Comparison of ENCODE assay signal across 22 cellular contexts in the genomic region with DNA sequence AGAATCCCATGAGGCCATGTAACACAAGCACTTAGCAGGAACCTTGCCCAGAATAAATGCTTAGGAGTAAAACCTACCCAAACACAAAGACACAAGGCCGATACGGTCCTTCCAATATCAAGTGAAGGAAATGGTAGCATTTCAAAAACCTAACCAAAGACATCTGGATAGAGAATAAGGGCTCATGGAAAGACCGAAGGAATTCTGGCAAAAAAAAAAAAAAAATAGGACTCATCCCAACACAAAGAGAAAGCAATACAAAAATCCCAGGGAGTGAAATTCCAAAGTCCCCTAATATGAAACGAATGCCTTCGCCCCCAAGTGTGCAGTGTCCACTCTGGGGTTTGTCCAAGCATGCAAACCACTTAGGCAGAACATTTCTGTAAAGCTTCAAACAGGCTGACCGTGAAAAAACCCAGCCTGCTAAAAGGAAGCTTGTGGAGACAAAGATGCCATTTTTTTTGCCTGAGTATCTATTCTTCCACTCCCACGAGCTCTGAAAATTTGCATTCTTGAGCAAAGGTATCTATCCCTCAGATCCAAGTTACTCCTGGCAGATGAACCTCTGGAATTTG. TPM values are rescaled to one million over a fixed set of nuclear protein-coding genes. Genes with fewer than 3 reads are reported as not detected.
DNase-seq lines count a peak whose midpoint lies in the region; ATAC-seq and TF ChIP-seq lines count a peak whose summit lies in the region.
"Had no signal": no experiment of that assay in that cellular context is flagged by ENCODE, and none has a peak within 500 bp of the region (broad histone marks: within the 10 kb centered on the region; RNA-seq: fewer than 3 reads in every experiment).

No MANE protein-coding gene starts in this region.

- POLR2A ChIA-PET in CD8-positive, alpha-beta T cell (lab: Charles Lee), result interaction anchor here (0.6 to 2.7 kb wide), 2 partner anchors 11 to 23 kb away, joined by 3 to 14 read pairs; a partner anchor contains a TSS
- POLR2A ChIA-PET in activated CD8-positive, alpha-beta T cell treated with anti-CD3 and anti-CD28 coated beads, Interleukin-2, amount 10 ng/mL, durations not matched to agents 7 days and 5 days (lab: Charles Lee), result interaction anchor here (1.0 to 1.6 kb wide), 3 partner anchors 9 to 29 kb away, joined by 3 to 11 read pairs (median 4); a partner anchor contains a TSS

- no peaks in the 10 kb centered on the region for H3K27me3 ChIP-seq in CD8-positive, alpha-beta T cell (ENCODE audit: insufficient read depth, low read length)
- H3K27me3 ChIP-seq: ovary had no signal

- CTCF ChIA-PET in CD8-positive, alpha-beta T cell (lab: Charles Lee), result interaction anchor here (0.6 to 6.0 kb wide), 6 partner anchors 11 to 109 kb away, joined by 3 to 38 read pairs (median 4); a partner anchor contains a TSS
- CTCF ChIA-PET in activated CD8-positive, alpha-beta T cell treated with anti-CD3 and anti-CD28 coated beads, Interleukin-2, amount 10 ng/mL, durations not matched to agents 7 days and 5 days (lab: Charles Lee), result interaction anchor here (1.0 to 1.1 kb wide), 3 partner anchors 23 to 142 kb away, joined by 3 to 7 read pairs (median 4); no protein-coding TSS in a partner anchor

- no peak overlapping the region for H3K4me3 Mint-ChIP-seq in CD8-positive, alpha-beta T cell
- H3K4me3 Mint-ChIP-seq in activated CD8-positive, alpha-beta T cell treated with anti-CD3 and anti-CD28 coated beads, Interleukin-2, amount 10 ng/mL, durations not matched to agents 7 days and 5 days, result no peak overlapping the region
- H3K4me3 Mint-ChIP-seq: activated CD4-positive, alpha-beta memory T cell treated with anti-CD3 and anti-CD28 coated beads, Interleukin-2, amount 10 ng/mL, durations not matched to agents 7 days and 5 days had no signal

- intact Hi-C loops in CD8-positive, alpha-beta T cell (cut with DNase I, micrococcal nuclease), result no loop called here
- intact Hi-C loops in posterior vena cava (cut with DNase I), result no loop called here

- DNase-seq in CD8-positive, alpha-beta T cell, result no peak
- DNase-seq in activated CD8-positive, alpha-beta T cell treated with anti-CD3 and anti-CD28 coated beads, Interleukin-2, amount 10 ng/mL, durations not matched to agents 7 days and 5 days, result no peak
- DNase-seq in fibroblast of peridontal ligament (ENCODE audit: extremely low read depth) (peak; percentile 74), posterior vena cava (ENCODE audit: low spot score) (peak; percentile 9), SHP77 treated with DMSO at 0.1 percent for 48 hours (lab: John Stamatoyannopoulos, UW) (no peak), NCI-H82 treated with DMSO at 0.1 percent for 48 hours (lab: John Stamatoyannopoulos, UW; ENCODE audit: unreplicated experiment) (no peak)
- DNase-seq: activated CD4-positive, alpha-beta memory T cell treated with anti-CD3 and anti-CD28 coated beads, Interleukin-2, amount 10 ng/mL, durations not matched to agents 7 days and 5 days; AML-193; amygdala; Caco-2; cerebellar nuclear complex; foreskin melanocyte; left cardiac atrium; NCI-H1105 treated with DMSO at 0.1 percent for 48 hours; NCI-H2107; ovary; Right ventricle myocardium superior; stimulated activated CD4-positive, alpha-beta T cell treated with anti-CD3 and anti-CD28 coated beads, Interleukin-4, amount 100 ng/mL, for 1 hour; T-helper 1 cell; WERI-Rb-1 had no signal

- H3K27me3 Mint-ChIP-seq in CD8-positive, alpha-beta T cell (ENCODE audit: low read depth), result no peaks in the 10 kb centered on the region
- no peaks in the 10 kb centered on the region for H3K27me3 Mint-ChIP-seq in activated CD8-positive, alpha-beta T cell treated with anti-CD3 and anti-CD28 coated beads, Interleukin-2, amount 10 ng/mL, durations not matched to agents 7 days and 5 days (ENCODE audit: low read depth)
- H3K27me3 Mint-ChIP-seq: activated CD4-positive, alpha-beta memory T cell treated with anti-CD3 and anti-CD28 coated beads, Interleukin-2, amount 10 ng/mL, durations not matched to agents 7 days and 5 days had no signal

- no peak overlapping the region for H3K27ac ChIP-seq in CD8-positive, alpha-beta T cell (ENCODE audit: low read depth, low read length)
- H3K27ac ChIP-seq: ovary, WERI-Rb-1 had no signal

- no peaks in the 10 kb centered on the region for H3K9me3 Mint-ChIP-seq in CD8-positive, alpha-beta T cell
- no peaks in the 10 kb centered on the region for H3K9me3 Mint-ChIP-seq in activated CD8-positive, alpha-beta T cell treated with anti-CD3 and anti-CD28 coated beads, Interleukin-2, amount 10 ng/mL, durations not matched to agents 7 days and 5 days (ENCODE audit: insufficient read depth)
- H3K9me3 Mint-ChIP-seq: activated CD4-positive, alpha-beta memory T cell treated with anti-CD3 and anti-CD28 coated beads, Interleukin-2, amount 10 ng/mL, durations not matched to agents 7 days and 5 days had no signal

- H3K4me1 Mint-ChIP-seq in CD8-positive, alpha-beta T cell (ENCODE audit: low read depth), result peaks cover 57% of the 10 kb centered on the region
- H3K4me1 Mint-ChIP-seq in activated CD8-positive, alpha-beta T cell treated with anti-CD3 and anti-CD28 coated beads, Interleukin-2, amount 10 ng/mL, durations not matched to agents 7 days and 5 days (ENCODE audit: low read depth), result peaks cover 68% of the 10 kb centered on the region

- H3K4me1 ChIP-seq in CD8-positive, alpha-beta T cell (ENCODE audit: insufficient read depth, low read length), result peaks cover 18% of the 10 kb centered on the region

- H3K36me3 Mint-ChIP-seq in CD8-positive, alpha-beta T cell, result peaks cover 48% of the 10 kb centered on the region
- H3K36me3 Mint-ChIP-seq in activated CD8-positive, alpha-beta T cell treated with anti-CD3 and anti-CD28 coated beads, Interleukin-2, amount 10 ng/mL, durations not matched to agents 7 days and 5 days (ENCODE audit: low read depth), result peaks cover 58% of the 10 kb centered on the region

- no peaks in the 10 kb centered on the region for H3K9me3 ChIP-seq in CD8-positive, alpha-beta T cell (ENCODE audit: low read length)
- H3K9me3 ChIP-seq: Caco-2, ovary had no signal

- no peak for ATAC-seq in CD8-positive, alpha-beta T cell
- ATAC-seq in activated CD8-positive, alpha-beta T cell treated with anti-CD3 and anti-CD28 coated beads, Interleukin-2, amount 10 ng/mL, durations not matched to agents 7 days and 5 days, result no peak
- ATAC-seq in GM18909 (IDR thresholded peaks at IDR 0.05; ENCODE audit: poor library complexity, unreplicated experiment), result no peak
- no peak for ATAC-seq in GM21390 (IDR thresholded peaks at IDR 0.05; ENCODE audit: unreplicated experiment)
- ATAC-seq: left cardiac atrium had no signal

- H3K36me3 ChIP-seq in CD8-positive, alpha-beta T cell (ENCODE audit: insufficient read depth, low read length), result no peaks in the 10 kb centered on the region
- H3K36me3 ChIP-seq: ovary had no signal

- H3K27ac Mint-ChIP-seq in CD8-positive, alpha-beta T cell, result peak overlapping the region; percentile 49
- peak overlapping the region; percentile 5 for H3K27ac Mint-ChIP-seq in activated CD8-positive, alpha-beta T cell treated with anti-CD3 and anti-CD28 coated beads, Interleukin-2, amount 10 ng/mL, durations not matched to agents 7 days and 5 days
- H3K27ac Mint-ChIP-seq: activated CD4-positive, alpha-beta memory T cell treated with anti-CD3 and anti-CD28 coated beads, Interleukin-2, amount 10 ng/mL, durations not matched to agents 7 days and 5 days had no signal

- no peak for TF ChIP-seq CTCF in CD8-positive, alpha-beta T cell (IDR thresholded peaks at IDR 0.05)

- H3K4me3 ChIP-seq in CD8-positive, alpha-beta T cell (ENCODE audit: low read depth, low read length), result no peak overlapping the region
- H3K4me3 ChIP-seq: ovary had no signal

RNA-seq across cellular contexts. Expression of a gene that starts 10.9 kb away (rescaled TPM):
- total RNA-seq in CD8-positive, alpha-beta T cell, result 10 to 100 TPM; 30.0 to 33.0 TPM
- 100 to 1,000 TPM; 102 TPM for total RNA-seq in activated CD8-positive, alpha-beta T cell treated with anti-CD3 and anti-CD28 coated beads, Interleukin-2, amount 10 ng/mL, durations not matched to agents 7 days and 5 days
- total RNA-seq in posterior vena cava, result 10 to 100 TPM; 33.6 to 39.5 TPM

RNA-seq across cellular contexts. Expression of a gene that starts 28.0 kb away (rescaled TPM):
- 10 to 100 TPM; 22.4 TPM for total RNA-seq in CD8-positive, alpha-beta T cell
- total RNA-seq in activated CD8-positive, alpha-beta T cell treated with anti-CD3 and anti-CD28 coated beads, Interleukin-2, amount 10 ng/mL, durations not matched to agents 7 days and 5 days, result 100 to 1,000 TPM; 165 to 175 TPM
- 10 to 100 TPM; 55.9 to 57.4 TPM for total RNA-seq in posterior vena cava

RNA-seq across cellular contexts. Expression of a gene that starts 54.2 kb away (rescaled TPM):
- 10 to 100 TPM; 17.9 to 18.4 TPM for total RNA-seq in CD8-positive, alpha-beta T cell
- 10 to 100 TPM; 74.4 to 76.8 TPM for total RNA-seq in activated CD8-positive, alpha-beta T cell treated with anti-CD3 and anti-CD28 coated beads, Interleukin-2, amount 10 ng/mL, durations not matched to agents 7 days and 5 days
- total RNA-seq in posterior vena cava, result 10 to 100 TPM; 23.8 to 25.2 TPM

Comparison
In these comparisons a context has a peak if more than half of its experiments do, and no peak if none do; other contexts are left out.
1. DNase-seq: peak in fibroblast of peridontal ligament (single experiment) and posterior vena cava (single experiment); none in CD8-positive, alpha-beta T cell (0 of 7), activated CD8-positive, alpha-beta T cell treated with anti-CD3 and anti-CD28 coated beads, Interleukin-2, amount 10 ng/mL, durations not matched to agents 7 days and 5 days (single experiment), SHP77 treated with DMSO at 0.1 percent for 48 hours (single experiment) and NCI-H82 treated with DMSO at 0.1 percent for 48 hours (single experiment).